In genomic region chr14:61178226-61179060, GRCh38 we compare ENCODE assay signal across 9 cellular contexts.
DNase-seq lines count a peak whose midpoint lies in the region; ATAC-seq, FAIRE-seq and TF ChIP-seq lines count a peak whose summit lies in the region.
"Had no signal": no experiment of that assay in that cellular context is flagged by ENCODE, and none has a peak within 500 bp of the region (broad histone marks: within the 10 kb centered on the region; RNA-seq: fewer than 3 reads in every experiment).

No MANE protein-coding gene starts in this region.

- H3K79me2 ChIP-seq in keratinocyte (ENCODE audit: control insufficient read depth, insufficient read depth, low read length): no peaks in the 10 kb centered on the region

- H4K20me1 ChIP-seq in keratinocyte (ENCODE audit: control insufficient read depth, extremely low read depth, insufficient read depth, low read length): no peaks in the 10 kb centered on the region

- peak; percentile 66 to 69 for ATAC-seq in activated CD4-positive, CD25-positive, alpha-beta regulatory T cell treated with anti-CD3 and anti-CD28 coated beads, Interleukin-2, amount 50 U/mL, for 24 hours
- ATAC-seq in GM21447 (IDR thresholded peaks at IDR 0.05; ENCODE audit: unreplicated experiment) (no peak), HG03159 (IDR thresholded peaks at IDR 0.05; ENCODE audit: unreplicated experiment) (no peak)

- H3K4me3 ChIP-seq in keratinocyte (ENCODE audit: control insufficient read depth in 2 of 3, extremely low read depth in 1 of 3, insufficient read depth in 2 of 3, low read depth in 1 of 3, low read length in 3 of 3): peak overlapping the region in 2 of 3 experiments; percentile 35 to 36
- H3K4me3 ChIP-seq in subcutaneous abdominal adipose tissue (ENCODE audit: low read depth in 1 of 5, low read length in 5 of 5): no peak overlapping the region
- H3K4me3 ChIP-seq in spleen: no peak overlapping the region

- H3K27ac Mint-ChIP-seq in activated T-helper 2 cell treated with anti-CD3 and anti-CD28 coated beads, Interferon-gamma antibody, Interleukin-2, Interleukin-4, amounts not matched to agents 10 μg/mL and 5 μg/mL and 100 μg/mL, durations not matched to agents 14 hours and 24 hours and 36 hours: peak overlapping the region; percentile 87

- intact Hi-C loops in activated T-helper 2 cell treated with anti-CD3 and anti-CD28 coated beads, Interferon-gamma antibody, Interleukin-2, Interleukin-4, amounts not matched to agents 10 μg/mL and 5 μg/mL and 100 μg/mL, durations not matched to agents 14 hours and 24 hours and 36 hours (cut with micrococcal nuclease): loop anchor here (1.0 to 10.0 kb wide), 8 partner anchors 54 to 424 kb away; partner anchors contain the start of genes SLC38A6 and TRMT5
- intact Hi-C loops in spleen (cut with DNase I; ENCODE audit: low total_unique reads): no loop called here

- no peaks in the 10 kb centered on the region for H3K9me1 ChIP-seq in keratinocyte (ENCODE audit: control insufficient read depth, extremely low read depth, insufficient read depth, low read length)

- no peaks in the 10 kb centered on the region for H3K9me3 Mint-ChIP-seq in activated T-helper 2 cell treated with anti-CD3 and anti-CD28 coated beads, Interferon-gamma antibody, Interleukin-2, Interleukin-4, amounts not matched to agents 10 μg/mL and 5 μg/mL and 100 μg/mL, durations not matched to agents 14 hours and 24 hours and 36 hours

- TF ChIP-seq POLR2A in spleen (IDR thresholded peaks at IDR 0.05): no peak

- TF ChIP-seq CTCF in keratinocyte (optimal IDR thresholded peaks at IDR 0.05 in 1 of 3, IDR thresholded peaks at IDR 0.05 in 1 of 3, conservative IDR thresholded peaks at IDR 0.05 in 1 of 3; ENCODE audit: extremely low read depth in 1 of 3, insufficient read depth in 2 of 3, low read length in 3 of 3) (no peak), spleen (IDR thresholded peaks at IDR 0.05 in 8 of 11, conservative IDR thresholded peaks at IDR 0.05 in 3 of 11) (no peak)

- H3K36me3 ChIP-seq in keratinocyte (ENCODE audit: control insufficient read depth in 2 of 2, extremely low read depth in 1 of 2, insufficient read depth in 2 of 2, low read length in 2 of 2) (no peaks in the 10 kb centered on the region), subcutaneous abdominal adipose tissue (ENCODE audit: control insufficient read depth in 5 of 5, insufficient read depth in 5 of 5, low read length in 5 of 5) (no peaks in the 10 kb centered on the region), spleen (no peaks in the 10 kb centered on the region)

- H3K27me3 Mint-ChIP-seq in activated T-helper 2 cell treated with anti-CD3 and anti-CD28 coated beads, Interferon-gamma antibody, Interleukin-2, Interleukin-4, amounts not matched to agents 10 μg/mL and 5 μg/mL and 100 μg/mL, durations not matched to agents 14 hours and 24 hours and 36 hours (ENCODE audit: low read depth): no peaks in the 10 kb centered on the region

- H3K4me1 ChIP-seq in keratinocyte (ENCODE audit: control insufficient read depth, extremely low read depth, insufficient read depth, low read length): peaks cover 26% of the 10 kb centered on the region
- H3K4me1 ChIP-seq in subcutaneous abdominal adipose tissue (ENCODE audit: control insufficient read depth in 5 of 5, insufficient read depth in 5 of 5, low read length in 5 of 5): peaks cover 0 to 4% (median 0%) of the 10 kb centered on the region in 5 donors
- H3K4me1 ChIP-seq in spleen: no peaks in the 10 kb centered on the region

- no peaks in the 10 kb centered on the region for H3K36me3 Mint-ChIP-seq in activated T-helper 2 cell treated with anti-CD3 and anti-CD28 coated beads, Interferon-gamma antibody, Interleukin-2, Interleukin-4, amounts not matched to agents 10 μg/mL and 5 μg/mL and 100 μg/mL, durations not matched to agents 14 hours and 24 hours and 36 hours (ENCODE audit: low read depth)

- H3K9me3 ChIP-seq in keratinocyte (ENCODE audit: control insufficient read depth, low read depth, low read length) (no peaks in the 10 kb centered on the region), subcutaneous abdominal adipose tissue (ENCODE audit: control insufficient read depth in 5 of 5, low read length in 5 of 5) (peaks cover 0 to under 1% (median 0%) of the 10 kb centered on the region in 5 donors), spleen (peaks cover 0 to 4% (median 0%) of the 10 kb centered on the region in 8 donors)

- dilution Hi-C loops in keratinocyte (cut with MboI; ENCODE audit: extremely low pct_ligation_motif_present, low sequenced_read_pairs): no loop called here

- H3K4me2 ChIP-seq in keratinocyte (ENCODE audit: control insufficient read depth, extremely low read depth, insufficient read depth, low read depth, low read length): peak overlapping the region; percentile 63

- FAIRE-seq in keratinocyte (lab: Jason Lieb, UNC): peak; percentile 88

- peak overlapping the region; percentile 80 for H2AFZ ChIP-seq in keratinocyte (ENCODE audit: control insufficient read depth, low read length)

- H3K27me3 ChIP-seq in keratinocyte (ENCODE audit: control insufficient read depth, extremely low read depth, insufficient read depth, low read length) (no peaks in the 10 kb centered on the region), subcutaneous abdominal adipose tissue (ENCODE audit: control insufficient read depth in 5 of 5, insufficient read depth in 4 of 5, low read length in 5 of 5) (no peaks in the 10 kb centered on the region), spleen (replicated peaks in 1 of 7) (peaks cover 0 to 25% (median 0%) of the 10 kb centered on the region in 7 donors)

- DNase-seq in activated CD4-positive, CD25-positive, alpha-beta regulatory T cell treated with anti-CD3 and anti-CD28 coated beads, Interleukin-2, amount 50 U/mL, for 72 hours: no peak
- DNase-seq in activated T-helper 2 cell treated with anti-CD3 and anti-CD28 coated beads, Interferon-gamma antibody, Interleukin-2, Interleukin-4, amounts not matched to agents 10 μg/mL and 5 μg/mL and 100 μg/mL, durations not matched to agents 14 hours and 24 hours and 36 hours (ENCODE audit: low spot score): no peak
- no peak for DNase-seq in keratinocyte (ENCODE audit: low read depth, low spot score)
- no peak for DNase-seq in spleen

- 58 to 79% (median 70%) methylated on average over 6 to 7 of the region's 7 CpGs for WGBS in spleen, 5 donors

- peak overlapping the region; percentile 61 for H3K4me3 Mint-ChIP-seq in activated T-helper 2 cell treated with anti-CD3 and anti-CD28 coated beads, Interferon-gamma antibody, Interleukin-2, Interleukin-4, amounts not matched to agents 10 μg/mL and 5 μg/mL and 100 μg/mL, durations not matched to agents 14 hours and 24 hours and 36 hours (ENCODE audit: low read depth)

- peak overlapping the region; percentile 92 for H3K27ac ChIP-seq in keratinocyte (ENCODE audit: control insufficient read depth, insufficient read depth, low read length)
- H3K27ac ChIP-seq in subcutaneous abdominal adipose tissue (ENCODE audit: low read depth, low read length): peak overlapping the region; percentile 1
- H3K27ac ChIP-seq in spleen: no peak overlapping the region
- H3K27ac ChIP-seq: 22Rv1 had no signal

- H3K9ac ChIP-seq in keratinocyte (ENCODE audit: control insufficient read depth, extremely low read depth, insufficient read depth, low read length) (peak overlapping the region; percentile 49), subcutaneous abdominal adipose tissue (ENCODE audit: low read length in 5 of 5) (no peak overlapping the region)

- H3K4me1 Mint-ChIP-seq in activated T-helper 2 cell treated with anti-CD3 and anti-CD28 coated beads, Interferon-gamma antibody, Interleukin-2, Interleukin-4, amounts not matched to agents 10 μg/mL and 5 μg/mL and 100 μg/mL, durations not matched to agents 14 hours and 24 hours and 36 hours (ENCODE audit: low read depth): peaks cover 53% of the 10 kb centered on the region

Comparison
In these comparisons a context has a peak if more than half of its experiments do, and no peak if none do; other contexts are left out.
1. ATAC-seq: peak in activated CD4-positive, CD25-positive, alpha-beta regulatory T cell treated with anti-CD3 and anti-CD28 coated beads, Interleukin-2, amount 50 U/mL, for 24 hours (2 of 2); none in GM21447 (single experiment) and HG03159 (single experiment).
2. H3K27ac ChIP-seq: peak in keratinocyte (single experiment) and subcutaneous abdominal adipose tissue (single experiment); none in spleen (0 of 8).
3. H3K4me3 ChIP-seq: peak in keratinocyte (2 of 3); none in subcutaneous abdominal adipose tissue (0 of 5) and spleen (0 of 8).